ENCODE assay signal across 8 cellular contexts in genomic region chr19:53865918-53866696, GRCh38. TPM values are rescaled to one million over a fixed set of nuclear protein-coding genes. Genes with fewer than 3 reads are reported as not detected.
DNase-seq lines count a peak whose midpoint lies in the region; ATAC-seq, FAIRE-seq and TF ChIP-seq lines count a peak whose summit lies in the region.

No MANE protein-coding gene starts in this region.

- no peaks in the 10 kb centered on the region for H3K9me3 Mint-ChIP-seq in CD4-positive, alpha-beta T cell
- H3K9me3 Mint-ChIP-seq in activated CD4-positive, alpha-beta T cell treated with anti-CD3 and anti-CD28 coated beads, Interleukin-2, amount 10 ng/mL, durations not matched to agents 7 days and 5 days, result no peaks in the 10 kb centered on the region

- H3K4me1 Mint-ChIP-seq in CD4-positive, alpha-beta T cell (ENCODE audit: low read depth), result peaks cover 38% of the 10 kb centered on the region
- peaks cover 36% of the 10 kb centered on the region for H3K4me1 Mint-ChIP-seq in activated CD4-positive, alpha-beta T cell treated with anti-CD3 and anti-CD28 coated beads, Interleukin-2, amount 10 ng/mL, durations not matched to agents 7 days and 5 days

- intact Hi-C loops in CD4-positive, alpha-beta T cell (cut with DNase I, micrococcal nuclease), result loop anchor here (2.0 to 10.0 kb wide), 8 partner anchors 17 to 599 kb away; partner anchors contain the start of genes LENG9 (in 2 of the 2), NDUFA3 (in 2 of the 2), OSCAR (in 1 of the 2) and PRKCG (in 1 of the 2)
- intact Hi-C loops in HepG2 (cut with micrococcal nuclease; ENCODE audit: unreplicated experiment), result no loop called here

- peak; percentile 70 to 90 for TF ChIP-seq POLR2A in HepG2 (IDR thresholded peaks at IDR 0.05; ENCODE audit: insufficient read depth in 1 of 2, low read depth in 2 of 2, low read length in 2 of 2)

- in situ Hi-C loops in HepG2 (cut with HindIII; ENCODE audit: extremely low pct_ligation_motif_present, low pct_unique_long_range_greater_than_20kb), result no loop called here

- H4K20me1 ChIP-seq in HepG2 (ENCODE audit: insufficient read depth, low read length), result peaks cover 11% of the 10 kb centered on the region; the same call in 1 of the 2 replicates

- peak overlapping the region; percentile 99 for H3K4me3 Mint-ChIP-seq in CD4-positive, alpha-beta T cell
- H3K4me3 Mint-ChIP-seq in activated CD4-positive, alpha-beta T cell treated with anti-CD3 and anti-CD28 coated beads, Interleukin-2, amount 10 ng/mL, durations not matched to agents 7 days and 5 days, result peak overlapping the region; percentile 95

- TF ChIP-seq CTCF in CD4-positive, alpha-beta T cell (IDR thresholded peaks at IDR 0.05), result no peak
- TF ChIP-seq CTCF in HepG2 (CRISPR knock-in tag; IDR thresholded peaks at IDR 0.05), result 0 out of 2 replicates have a peak, but pooled peaks have one; percentile 3

- no peak for FAIRE-seq in HepG2 (lab: Jason Lieb, UNC)

- no peaks in the 10 kb centered on the region for H3K27me3 ChIP-seq in CD4-positive, alpha-beta T cell (ENCODE audit: control insufficient read depth, insufficient read depth, low read length)
- no peaks in the 10 kb centered on the region; a peak in 1 of 5 replicates for H3K27me3 ChIP-seq in HepG2 (ENCODE audit: control insufficient read depth in 1 of 2, insufficient read depth in 2 of 2, low read length in 2 of 2)

- H3K27ac ChIP-seq in CD4-positive, alpha-beta T cell (ENCODE audit: low read depth, low read length), result peak overlapping the region; percentile 95
- peak overlapping the region; percentile 100 for H3K27ac ChIP-seq in HepG2 (ENCODE audit: extremely low read length, insufficient read depth, low read length)

- CTCF ChIA-PET in CD4-positive, alpha-beta T cell (lab: Charles Lee), result interaction anchor here (0.8 to 3.0 kb wide), 5 partner anchors 16 to 302 kb away, joined by 3 to 17 read pairs (median 3); partner anchors contain the start of gene PRKCG
- CTCF ChIA-PET in activated CD4-positive, alpha-beta T cell treated with anti-CD3 and anti-CD28 coated beads, Interleukin-2, amount 10 ng/mL, durations not matched to agents 7 days and 5 days (lab: Charles Lee), result interaction anchor here (0.5 to 1.9 kb wide), 5 partner anchors 9 to 318 kb away, joined by 3 to 5 read pairs (median 4); partner anchors contain the start of gene PRKCG
- CTCF ChIA-PET in HepG2 (lab: Yijun Ruan, JAX; ENCODE audit: low intra/inter-chr PET ratio, low total read pairs), result no interaction called here

- POLR2A ChIA-PET in CD4-positive, alpha-beta T cell (lab: Charles Lee), result interaction anchor here (0.8 to 3.8 kb wide), 7 partner anchors 9 to 271 kb away, joined by 3 to 71 read pairs (median 4); partner anchors contain the start of genes CNOT3 and PRKCG
- POLR2A ChIA-PET in activated CD4-positive, alpha-beta T cell treated with anti-CD3 and anti-CD28 coated beads, Interleukin-2, amount 10 ng/mL, durations not matched to agents 7 days and 5 days (lab: Charles Lee), result interaction anchor here (1.1 kb wide), 1 partner anchor 13 kb away, joined by 3 read pairs; no protein-coding TSS in a partner anchor
- POLR2A ChIA-PET in HepG2 (lab: Yijun Ruan, JAX), result interaction anchor here (0.6 to 5.6 kb wide), 13 partner anchors 9 to 271 kb away, joined by 3 to 102 read pairs (median 5); partner anchors contain the start of genes PRKCG, PRPF31 and TFPT

- H3K36me3 ChIP-seq in HepG2 (replicated peaks in 1 of 2; ENCODE audit: control insufficient read depth in 1 of 2, insufficient read depth in 2 of 2, low read length in 2 of 2), result peaks cover 2 to 8% of the 10 kb centered on the region in 2 experiments; a peak in 2 of 5 replicates

- H3K27me3 Mint-ChIP-seq in CD4-positive, alpha-beta T cell, result no peaks in the 10 kb centered on the region
- no peaks in the 10 kb centered on the region for H3K27me3 Mint-ChIP-seq in activated CD4-positive, alpha-beta T cell treated with anti-CD3 and anti-CD28 coated beads, Interleukin-2, amount 10 ng/mL, durations not matched to agents 7 days and 5 days

- ATAC-seq in CD4-positive, alpha-beta T cell (ENCODE audit: poor library complexity), result peak; percentile 9
- ATAC-seq in HepG2, result peak; percentile 49
- no peak for ATAC-seq in HG03095 (IDR thresholded peaks at IDR 0.05; ENCODE audit: unreplicated experiment)
- ATAC-seq in HG02642 (IDR thresholded peaks at IDR 0.05; ENCODE audit: poor library complexity, unreplicated experiment), result no peak

- peak; percentile 27 to 78 (median 61) for DNase-seq in CD4-positive, alpha-beta T cell
- peak; percentile 61 for DNase-seq in HuH-7 (ENCODE audit: low spot score)
- peak; percentile 70 for DNase-seq in activated CD4-positive, alpha-beta T cell treated with anti-CD3 and anti-CD28 coated beads, Interleukin-2, amount 10 ng/mL, durations not matched to agents 7 days and 5 days
- peak; percentile 84 for DNase-seq in ecto neural progenitor cell (ENCODE audit: low spot score)
- DNase-seq in HepG2 (ENCODE audit: low spot score), result peak; percentile 68
- DNase-seq in stimulated activated CD4-positive, alpha-beta T cell treated with anti-CD3 and anti-CD28 coated beads, Interleukin-4, amount 100 ng/mL, for 1 hour, result peak; percentile 53

- peaks cover 28% of the 10 kb centered on the region for H3K36me3 Mint-ChIP-seq in CD4-positive, alpha-beta T cell (ENCODE audit: low read depth)
- peaks cover 9% of the 10 kb centered on the region for H3K36me3 Mint-ChIP-seq in activated CD4-positive, alpha-beta T cell treated with anti-CD3 and anti-CD28 coated beads, Interleukin-2, amount 10 ng/mL, durations not matched to agents 7 days and 5 days (ENCODE audit: low read depth)

- peak overlapping the region; percentile 92 for H3K4me2 ChIP-seq in HepG2 (ENCODE audit: low read depth, low read length)

- peaks cover 34% of the 10 kb centered on the region for H3K4me1 ChIP-seq in HepG2 (ENCODE audit: insufficient read depth, low read length)

- no TSS peak for BruUV-seq in HepG2 (replicated peaks; lab: Mats Ljungman, UMichigan)

- peaks cover 33% of the 10 kb centered on the region for H3K79me2 ChIP-seq in HepG2 (ENCODE audit: insufficient read depth, low read length)

- peak overlapping the region; percentile 79 to 97 (median 84) for H3K4me3 ChIP-seq in HepG2 (replicated peaks in 1 of 3; ENCODE audit: insufficient read depth in 1 of 3, low read depth in 2 of 3, low read length in 3 of 3)

- no peak overlapping the region for H2AFZ ChIP-seq in HepG2 (ENCODE audit: low read length)

- H3K9me3 ChIP-seq in CD4-positive, alpha-beta T cell (ENCODE audit: control insufficient read depth, low read length), result no peaks in the 10 kb centered on the region
- H3K9me3 ChIP-seq in HepG2 (ENCODE audit: low read length), result no peaks in the 10 kb centered on the region

- WGBS in HepG2 (ENCODE audit: low lambda C conversion rate), result 2% methylated on average over 21 of the region's 46 CpGs

- H3K27ac Mint-ChIP-seq in CD4-positive, alpha-beta T cell, result peak overlapping the region; percentile 99
- H3K27ac Mint-ChIP-seq in activated CD4-positive, alpha-beta T cell treated with anti-CD3 and anti-CD28 coated beads, Interleukin-2, amount 10 ng/mL, durations not matched to agents 7 days and 5 days, result peak overlapping the region; percentile 97

- H3K9ac ChIP-seq in HepG2 (ENCODE audit: insufficient read depth, low read depth, low read length), result peak overlapping the region; percentile 99

- TF ChIP-seq EP300 in HepG2 (IDR thresholded peaks at IDR 0.05; ENCODE audit: low read depth in 2 of 2, low read length in 2 of 2) (no peak; a peak in 1 of 4 replicates), HepG2 (CRISPR knock-in tag; IDR thresholded peaks at IDR 0.05; ENCODE audit: borderline replicate concordance) (no peak)

- peak; percentile 44 for TF ChIP-seq RAD21 in HepG2 (CRISPR knock-in tag; IDR thresholded peaks at IDR 0.05)

RNA-seq across cellular contexts. Expression of gene MYADM, which starts 1.6 kb away (rescaled TPM):
- total RNA-seq in CD4-positive, alpha-beta T cell, result 100 to 1,000 TPM; 444 to 448 TPM
- total RNA-seq in activated CD4-positive, alpha-beta T cell treated with anti-CD3 and anti-CD28 coated beads, Interleukin-2, amount 10 ng/mL, durations not matched to agents 7 days and 5 days, result 100 to 1,000 TPM; 107 to 122 TPM
- 12.4 and 19.9 TPM in 2 replicates for total RNA-seq in HepG2 (2016; rRNA removed; fragmentation: Illumina TruSeq; extraction: Trizol)
- 2.9 and 3.4 TPM in 2 replicates for total RNA-seq in HepG2 (2016; cell fraction: cytosol; rRNA removed; fragmentation: Illumina TruSeq; extraction: Trizol; ENCODE audit: low read depth)
- 8.1 and 17.3 TPM in 2 replicates for total RNA-seq in HepG2 (2016; cell fraction: insoluble cytoplasmic fraction; rRNA removed; fragmentation: Illumina TruSeq; extraction: Trizol)
- 10.9 and 11.2 TPM in 2 replicates for total RNA-seq in HepG2 (2016; cell fraction: membrane; rRNA removed; fragmentation: Illumina TruSeq; extraction: Trizol)
- total RNA-seq in HepG2 (2016; cell fraction: nucleus; rRNA removed; fragmentation: Illumina TruSeq; extraction: Trizol), result 19.9 and 23.5 TPM in 2 replicates
- polyA plus RNA-seq in HepG2 (2011; rRNA removed), result 38.1 and 51.6 TPM in 2 replicates
- 23.9 and 30.3 TPM in 2 replicates for polyA plus RNA-seq in HepG2 (2011; cell fraction: cytosol; rRNA removed)
- 51.4 and 66.0 TPM in 2 replicates for polyA plus RNA-seq in HepG2 (2011; cell fraction: nucleus; rRNA removed)
- 42.9 and 44.2 TPM in 2 replicates for polyA plus RNA-seq in HepG2 (2012)
- polyA plus RNA-seq in HepG2 (2016; cell fraction: cytosol; fragmentation: Illumina TruSeq; extraction: Trizol; ENCODE audit: low read depth), result 4.4 and 4.6 TPM in 2 replicates
- 21.9 and 33.1 TPM in 2 replicates for polyA plus RNA-seq in HepG2 (2016; cell fraction: insoluble cytoplasmic fraction; fragmentation: Illumina TruSeq; extraction: Trizol; ENCODE audit: low read depth)
- 11.8 and 14.0 TPM in 2 replicates for polyA plus RNA-seq in HepG2 (2016; cell fraction: membrane; fragmentation: Illumina TruSeq; extraction: Trizol; ENCODE audit: low read depth)
- polyA plus RNA-seq in HepG2 (2016; cell fraction: nucleus; fragmentation: Illumina TruSeq; extraction: Trizol; ENCODE audit: insufficient read depth, low read depth), result 72.7 and 73.9 TPM in 2 replicates
- 6.9 and 90.5 TPM in 2 replicates for polyA minus RNA-seq in HepG2 (2011; rRNA and poly(A)+ RNA removed; ENCODE audit: low replicate concordance)
- polyA minus RNA-seq in HepG2 (2011; cell fraction: cytosol; rRNA and poly(A)+ RNA removed), result 35.5 and 36.5 TPM in 2 replicates
- 14.3 and 15.6 TPM in 2 replicates for polyA minus RNA-seq in HepG2 (2011; cell fraction: nucleus; rRNA and poly(A)+ RNA removed)

RNA-seq across cellular contexts. Expression of gene PRKCG, which starts 15.9 kb away (rescaled TPM):
- total RNA-seq in CD4-positive, alpha-beta T cell, result 1 to 10 TPM; 1.5 to 1.6 TPM
- under 1 TPM; 0.40 to 0.45 TPM for total RNA-seq in activated CD4-positive, alpha-beta T cell treated with anti-CD3 and anti-CD28 coated beads, Interleukin-2, amount 10 ng/mL, durations not matched to agents 7 days and 5 days
- total RNA-seq in HepG2 (2016; rRNA removed; fragmentation: Illumina TruSeq; extraction: Trizol), result 0.02 TPM in 1 of 2 replicates, not detected in the other
- total RNA-seq in HepG2 (2016; cell fraction: cytosol; rRNA removed; fragmentation: Illumina TruSeq; extraction: Trizol; ENCODE audit: low read depth), result not detected in 2 replicates
- total RNA-seq in HepG2 (2016; cell fraction: insoluble cytoplasmic fraction; rRNA removed; fragmentation: Illumina TruSeq; extraction: Trizol), result not detected in 2 replicates
- total RNA-seq in HepG2 (2016; cell fraction: membrane; rRNA removed; fragmentation: Illumina TruSeq; extraction: Trizol), result not detected in 2 replicates
- total RNA-seq in HepG2 (2016; cell fraction: nucleus; rRNA removed; fragmentation: Illumina TruSeq; extraction: Trizol), result not detected in 2 replicates
- polyA plus RNA-seq in HepG2 (2011; rRNA removed), result 0.03 and 0.04 TPM in 2 replicates
- polyA plus RNA-seq in HepG2 (2011; cell fraction: cytosol; rRNA removed), result not detected in 2 replicates
- polyA plus RNA-seq in HepG2 (2011; cell fraction: nucleus; rRNA removed), result 0.24 and 0.68 TPM in 2 replicates
- 0.08 TPM in 1 of 2 replicates, not detected in the other for polyA plus RNA-seq in HepG2 (2012)
- not detected in 2 replicates for polyA plus RNA-seq in HepG2 (2016; cell fraction: cytosol; fragmentation: Illumina TruSeq; extraction: Trizol; ENCODE audit: low read depth)
- not detected in 2 replicates for polyA plus RNA-seq in HepG2 (2016; cell fraction: insoluble cytoplasmic fraction; fragmentation: Illumina TruSeq; extraction: Trizol; ENCODE audit: low read depth)
- not detected in 2 replicates for polyA plus RNA-seq in HepG2 (2016; cell fraction: membrane; fragmentation: Illumina TruSeq; extraction: Trizol; ENCODE audit: low read depth)
- polyA plus RNA-seq in HepG2 (2016; cell fraction: nucleus; fragmentation: Illumina TruSeq; extraction: Trizol; ENCODE audit: insufficient read depth, low read depth), result 0.37 and 0.40 TPM in 2 replicates
- polyA minus RNA-seq in HepG2 (2011; rRNA and poly(A)+ RNA removed; ENCODE audit: low replicate concordance), result 0.84 TPM in 1 of 2 replicates, not detected in the other
- polyA minus RNA-seq in HepG2 (2011; cell fraction: cytosol; rRNA and poly(A)+ RNA removed), result not detected in 2 replicates
- 0.13 TPM in 1 of 2 replicates, not detected in the other for polyA minus RNA-seq in HepG2 (2011; cell fraction: nucleus; rRNA and poly(A)+ RNA removed)

RNA-seq across cellular contexts. Expression of gene NLRP12, which starts 42.0 kb away (rescaled TPM):
- total RNA-seq in CD4-positive, alpha-beta T cell, result under 1 TPM in 1 of 2 experiments, not detected in 1; 0.08 TPM
- not detected for total RNA-seq in activated CD4-positive, alpha-beta T cell treated with anti-CD3 and anti-CD28 coated beads, Interleukin-2, amount 10 ng/mL, durations not matched to agents 7 days and 5 days
- total RNA-seq in HepG2 (2016; rRNA removed; fragmentation: Illumina TruSeq; extraction: Trizol), result 0.10 and 0.15 TPM in 2 replicates
- total RNA-seq in HepG2 (2016; cell fraction: cytosol; rRNA removed; fragmentation: Illumina TruSeq; extraction: Trizol; ENCODE audit: low read depth), result 0.09 TPM in 1 of 2 replicates, not detected in the other
- 0.04 and 0.10 TPM in 2 replicates for total RNA-seq in HepG2 (2016; cell fraction: insoluble cytoplasmic fraction; rRNA removed; fragmentation: Illumina TruSeq; extraction: Trizol)
- total RNA-seq in HepG2 (2016; cell fraction: membrane; rRNA removed; fragmentation: Illumina TruSeq; extraction: Trizol), result 0.07 TPM in 1 of 2 replicates, not detected in the other
- not detected in 2 replicates for total RNA-seq in HepG2 (2016; cell fraction: nucleus; rRNA removed; fragmentation: Illumina TruSeq; extraction: Trizol)
- 0.20 and 0.21 TPM in 2 replicates for polyA plus RNA-seq in HepG2 (2011; rRNA removed)
- 0.23 and 0.40 TPM in 2 replicates for polyA plus RNA-seq in HepG2 (2011; cell fraction: cytosol; rRNA removed)
- 0.07 and 0.08 TPM in 2 replicates for polyA plus RNA-seq in HepG2 (2011; cell fraction: nucleus; rRNA removed)
- 0.07 and 0.11 TPM in 2 replicates for polyA plus RNA-seq in HepG2 (2012)
- 0.02 TPM in 1 of 2 replicates, not detected in the other for polyA plus RNA-seq in HepG2 (2016; cell fraction: cytosol; fragmentation: Illumina TruSeq; extraction: Trizol; ENCODE audit: low read depth)
- 0.11 and 0.13 TPM in 2 replicates for polyA plus RNA-seq in HepG2 (2016; cell fraction: insoluble cytoplasmic fraction; fragmentation: Illumina TruSeq; extraction: Trizol; ENCODE audit: low read depth)
- 0.07 TPM in 1 of 2 replicates, not detected in the other for polyA plus RNA-seq in HepG2 (2016; cell fraction: membrane; fragmentation: Illumina TruSeq; extraction: Trizol; ENCODE audit: low read depth)
- 0.15 TPM in 1 of 2 replicates, not detected in the other for polyA plus RNA-seq in HepG2 (2016; cell fraction: nucleus; fragmentation: Illumina TruSeq; extraction: Trizol; ENCODE audit: insufficient read depth, low read depth)
- 0.24 TPM in 1 of 2 replicates, not detected in the other for polyA minus RNA-seq in HepG2 (2011; rRNA and poly(A)+ RNA removed; ENCODE audit: low replicate concordance)
- not detected in 2 replicates for polyA minus RNA-seq in HepG2 (2011; cell fraction: cytosol; rRNA and poly(A)+ RNA removed)
- 0.12 and 0.13 TPM in 2 replicates for polyA minus RNA-seq in HepG2 (2011; cell fraction: nucleus; rRNA and poly(A)+ RNA removed)

RNA-seq across cellular contexts. Expression of gene CACNG7, which starts 43.0 kb away (rescaled TPM):
- not detected for total RNA-seq in CD4-positive, alpha-beta T cell
- total RNA-seq in activated CD4-positive, alpha-beta T cell treated with anti-CD3 and anti-CD28 coated beads, Interleukin-2, amount 10 ng/mL, durations not matched to agents 7 days and 5 days, result not detected
- total RNA-seq in HepG2 (2016; rRNA removed; fragmentation: Illumina TruSeq; extraction: Trizol), result not detected in 2 replicates
- not detected in 2 replicates for total RNA-seq in HepG2 (2016; cell fraction: cytosol; rRNA removed; fragmentation: Illumina TruSeq; extraction: Trizol; ENCODE audit: low read depth)
- not detected in 2 replicates for total RNA-seq in HepG2 (2016; cell fraction: insoluble cytoplasmic fraction; rRNA removed; fragmentation: Illumina TruSeq; extraction: Trizol)
- not detected in 2 replicates for total RNA-seq in HepG2 (2016; cell fraction: membrane; rRNA removed; fragmentation: Illumina TruSeq; extraction: Trizol)
- not detected in 2 replicates for total RNA-seq in HepG2 (2016; cell fraction: nucleus; rRNA removed; fragmentation: Illumina TruSeq; extraction: Trizol)
- not detected in 2 replicates for polyA plus RNA-seq in HepG2 (2011; rRNA removed)
- not detected in 2 replicates for polyA plus RNA-seq in HepG2 (2011; cell fraction: cytosol; rRNA removed)
- polyA plus RNA-seq in HepG2 (2011; cell fraction: nucleus; rRNA removed), result not detected in 2 replicates
- not detected in 2 replicates for polyA plus RNA-seq in HepG2 (2012)
- not detected in 2 replicates for polyA plus RNA-seq in HepG2 (2016; cell fraction: cytosol; fragmentation: Illumina TruSeq; extraction: Trizol; ENCODE audit: low read depth)
- polyA plus RNA-seq in HepG2 (2016; cell fraction: insoluble cytoplasmic fraction; fragmentation: Illumina TruSeq; extraction: Trizol; ENCODE audit: low read depth), result not detected in 2 replicates
- polyA plus RNA-seq in HepG2 (2016; cell fraction: membrane; fragmentation: Illumina TruSeq; extraction: Trizol; ENCODE audit: low read depth), result not detected in 2 replicates
- polyA plus RNA-seq in HepG2 (2016; cell fraction: nucleus; fragmentation: Illumina TruSeq; extraction: Trizol; ENCODE audit: insufficient read depth, low read depth), result not detected in 2 replicates
- polyA minus RNA-seq in HepG2 (2011; rRNA and poly(A)+ RNA removed; ENCODE audit: low replicate concordance), result not detected in 2 replicates
- polyA minus RNA-seq in HepG2 (2011; cell fraction: cytosol; rRNA and poly(A)+ RNA removed), result not detected in 2 replicates
- polyA minus RNA-seq in HepG2 (2011; cell fraction: nucleus; rRNA and poly(A)+ RNA removed), result not detected in 2 replicates

Comparison
In these comparisons a context has a peak if more than half of its experiments do, and no peak if none do; other contexts are left out.
1. ATAC-seq: peak in CD4-positive, alpha-beta T cell (single experiment) and HepG2 (single experiment); none in HG03095 (single experiment) and HG02642 (single experiment).
2. Peak in every context shown above with its lines, with median percentiles within 50 percentile points of each other: DNase-seq.